ENCODE assay signal across 15 cellular contexts in genomic region chr15:85036716-85037115, GRCh38. TPM values are rescaled to one million over a fixed set of nuclear protein-coding genes. Genes with fewer than 3 reads are reported as not detected.
DNase-seq lines count a peak whose midpoint lies in the region; ATAC-seq and TF ChIP-seq lines count a peak whose summit lies in the region.
"Had no signal": no experiment of that assay in that cellular context is flagged by ENCODE, and none has a peak within 500 bp of the region (broad histone marks: within the 10 kb centered on the region; RNA-seq: fewer than 3 reads in every experiment).

No MANE protein-coding gene starts in this region.

- H3K56ac ChIP-seq in mesendoderm (ENCODE audit: low read length), result peak overlapping the region; percentile 17

- H3K79me1 ChIP-seq in mesendoderm (ENCODE audit: low read length), result no peaks in the 10 kb centered on the region

- H3K36me3 Mint-ChIP-seq in CD14-positive monocyte, result no peaks in the 10 kb centered on the region
- H3K36me3 Mint-ChIP-seq: natural killer cell had no signal

- H4K5ac ChIP-seq in mesendoderm (ENCODE audit: low read length), result no peak overlapping the region

- H3K4me1 ChIP-seq in mesendoderm (ENCODE audit: control insufficient read depth, low read depth, low read length) (peaks cover 5% of the 10 kb centered on the region), stomach (peaks cover 17 to 40% (median 31%) of the 10 kb centered on the region in 4 donors)

- TF ChIP-seq CTCF in CD14-positive monocyte (IDR thresholded peaks at IDR 0.05) (no peak), GM20000 (IDR thresholded peaks at IDR 0.05; ENCODE audit: extremely low read depth, missing control alignments) (no peak), stomach (IDR thresholded peaks at IDR 0.05) (no peak)

- no peak overlapping the region for H3K9ac ChIP-seq in mesendoderm (ENCODE audit: low read length)

- H3K9me3 ChIP-seq in stomach, result no peaks in the 10 kb centered on the region
- H3K9me3 ChIP-seq: esophagus squamous epithelium had no signal

- WGBS in mesendoderm (ENCODE audit: extremely low coverage, insufficient coverage, low lambda C conversion rate), result no CpG with 5 or more reads among the region's 3 CpGs
- WGBS in stomach, 5 donors, result 67 to 78% (median 71%) methylated on average over 3 of the region's 3 CpGs

- peak overlapping the region; percentile 43 to 91 (median 78) for H3K27ac Mint-ChIP-seq in CD14-positive monocyte
- H3K27ac Mint-ChIP-seq: activated CD4-positive, alpha-beta memory T cell treated with anti-CD3 and anti-CD28 coated beads, Interleukin-2, amount 10 ng/mL, durations not matched to agents 7 days and 5 days; progenitor cell of endocrine pancreas; stimulated activated naive CD8-positive, alpha-beta T cell treated with anti-CD3 and anti-CD28 coated beads, Interleukin-15, Interleukin-2, amounts not matched to agents 100 ng/mL and 50 ng/mL, for 24 hours had no signal

- no peak overlapping the region for H3K23ac ChIP-seq in mesendoderm (ENCODE audit: low read length)

- H3K4me3 ChIP-seq in mesendoderm (ENCODE audit: low read length) (no peak overlapping the region), stomach (no peak overlapping the region)
- H3K4me3 ChIP-seq: esophagus squamous epithelium, hepatocyte had no signal

- H3K9me3 Mint-ChIP-seq in CD14-positive monocyte, result peaks cover 0 to 3% (median 0%) of the 10 kb centered on the region in 7 donors
- H3K9me3 Mint-ChIP-seq: activated CD4-positive, alpha-beta memory T cell treated with anti-CD3 and anti-CD28 coated beads, Interleukin-2, amount 10 ng/mL, durations not matched to agents 7 days and 5 days; natural killer cell; stimulated activated naive CD8-positive, alpha-beta T cell treated with anti-CD3 and anti-CD28 coated beads, Interleukin-15, Interleukin-2, amounts not matched to agents 100 ng/mL and 50 ng/mL, for 24 hours had no signal

- H3K27me3 Mint-ChIP-seq in CD14-positive monocyte (ENCODE audit: low read depth in 3 of 3), result peaks cover 1 to 2% (median 1%) of the 10 kb centered on the region in 3 donors
- H3K27me3 Mint-ChIP-seq: activated CD4-positive, alpha-beta memory T cell treated with anti-CD3 and anti-CD28 coated beads, Interleukin-2, amount 10 ng/mL, durations not matched to agents 7 days and 5 days; progenitor cell of endocrine pancreas; stimulated activated naive CD8-positive, alpha-beta T cell treated with anti-CD3 and anti-CD28 coated beads, Interleukin-15, Interleukin-2, amounts not matched to agents 100 ng/mL and 50 ng/mL, for 24 hours had no signal

- H3K36me3 ChIP-seq in mesendoderm (ENCODE audit: control insufficient read depth, insufficient read depth, low read length) (no peaks in the 10 kb centered on the region), stomach (no peaks in the 10 kb centered on the region)
- H3K36me3 ChIP-seq: esophagus squamous epithelium had no signal

- intact Hi-C loops in CD14-positive monocyte (cut with micrococcal nuclease) (no loop called here), stomach (cut with DNase I; ENCODE audit: low total_unique reads) (no loop called here)

- H2BK5ac ChIP-seq in mesendoderm (ENCODE audit: low read length), result no peak overlapping the region

- no peak for ATAC-seq in HG03280 (IDR thresholded peaks at IDR 0.05; ENCODE audit: unreplicated experiment)
- ATAC-seq: natural killer cell had no signal

- DNase-seq in CD14-positive monocyte (ENCODE audit: low spot score) (peak; percentile 46), GM20000 (ENCODE audit: low spot score) (peak; percentile 50), mesendoderm (no peak), stomach (no peak), NCI-H510A (lab: John Stamatoyannopoulos, UW) (no peak)
- DNase-seq: activated CD4-positive, alpha-beta memory T cell treated with anti-CD3 and anti-CD28 coated beads, Interleukin-2, amount 10 ng/mL, durations not matched to agents 7 days and 5 days; esophagus squamous epithelium; natural killer cell; NCI-H187; NCI-H446 treated with DMSO at 0.1 percent for 48 hours had no signal

- H3K18ac ChIP-seq in mesendoderm (ENCODE audit: low read length), result no peak overlapping the region

- H2AK5ac ChIP-seq in mesendoderm (ENCODE audit: low read length), result no peak overlapping the region

- no peak overlapping the region for H2BK15ac ChIP-seq in mesendoderm (replicated peaks; ENCODE audit: low read depth)

- no peak overlapping the region for H2BK120ac ChIP-seq in mesendoderm (ENCODE audit: low read depth, low read length)

- H3K27ac ChIP-seq in angular gyrus (ENCODE audit: low read depth, low read length) (peak overlapping the region; percentile 81), mesendoderm (ENCODE audit: low read depth, low read length) (no peak overlapping the region), stomach (peak overlapping the region in 1 of 5 donors; percentile 12)
- H3K27ac ChIP-seq: esophagus squamous epithelium, hepatocyte had no signal

- H3K4me3 Mint-ChIP-seq in CD14-positive monocyte, result peak overlapping the region in 1 of 2 donors; percentile 58
- H3K4me3 Mint-ChIP-seq: activated CD4-positive, alpha-beta memory T cell treated with anti-CD3 and anti-CD28 coated beads, Interleukin-2, amount 10 ng/mL, durations not matched to agents 7 days and 5 days; natural killer cell; stimulated activated naive CD8-positive, alpha-beta T cell treated with anti-CD3 and anti-CD28 coated beads, Interleukin-15, Interleukin-2, amounts not matched to agents 100 ng/mL and 50 ng/mL, for 24 hours had no signal

- no peaks in the 10 kb centered on the region for H3K79me2 ChIP-seq in mesendoderm (ENCODE audit: control insufficient read depth, insufficient read depth, low read length)

- TF ChIP-seq POLR2A in stomach (IDR thresholded peaks at IDR 0.05), result no peak

- no peak overlapping the region for H3K4me2 ChIP-seq in mesendoderm (ENCODE audit: low read length)
- H3K4me2 ChIP-seq: hepatocyte had no signal

- H3K4me1 Mint-ChIP-seq in CD14-positive monocyte, result peaks cover 33% of the 10 kb centered on the region

- no peak overlapping the region for H3K4ac ChIP-seq in mesendoderm (ENCODE audit: low read depth, low read length)

- no peak overlapping the region for H4K8ac ChIP-seq in mesendoderm (ENCODE audit: low read depth, low read length)

- H3K27me3 ChIP-seq in mesendoderm (ENCODE audit: insufficient read depth, low read length, poor library complexity), result no peaks in the 10 kb centered on the region
- no peaks in the 10 kb centered on the region for H3K27me3 ChIP-seq in stomach
- H3K27me3 ChIP-seq: esophagus squamous epithelium, hepatocyte had no signal

- no peak for TF ChIP-seq EP300 in stomach (IDR thresholded peaks at IDR 0.05)

RNA-seq across cellular contexts. Expression of gene PDE8A, which starts 55.1 kb away (rescaled TPM):
- 1 to 10 TPM; 2.8 to 4.9 TPM for polyA plus RNA-seq in CD14-positive monocyte
- 2.6 TPM for polyA plus RNA-seq in mesendoderm (2013, experiment 1 of 2)
- 2.6 TPM for polyA plus RNA-seq in mesendoderm (2013, experiment 2 of 2)
- total RNA-seq in stomach, result 10 to 100 TPM; 22.2 to 85.9 (median 58.8) TPM
- 10 to 100 TPM; 15.6 to 19.2 (median 16.7) TPM for polyA plus RNA-seq in stomach

Comparison
In these comparisons a context has a peak if more than half of its experiments do, and no peak if none do; other contexts are left out.
1. DNase-seq: peak in CD14-positive monocyte (single experiment) and GM20000 (single experiment); none in mesendoderm (single experiment), stomach (single experiment) and NCI-H510A (single experiment).